In the genomic region with DNA sequence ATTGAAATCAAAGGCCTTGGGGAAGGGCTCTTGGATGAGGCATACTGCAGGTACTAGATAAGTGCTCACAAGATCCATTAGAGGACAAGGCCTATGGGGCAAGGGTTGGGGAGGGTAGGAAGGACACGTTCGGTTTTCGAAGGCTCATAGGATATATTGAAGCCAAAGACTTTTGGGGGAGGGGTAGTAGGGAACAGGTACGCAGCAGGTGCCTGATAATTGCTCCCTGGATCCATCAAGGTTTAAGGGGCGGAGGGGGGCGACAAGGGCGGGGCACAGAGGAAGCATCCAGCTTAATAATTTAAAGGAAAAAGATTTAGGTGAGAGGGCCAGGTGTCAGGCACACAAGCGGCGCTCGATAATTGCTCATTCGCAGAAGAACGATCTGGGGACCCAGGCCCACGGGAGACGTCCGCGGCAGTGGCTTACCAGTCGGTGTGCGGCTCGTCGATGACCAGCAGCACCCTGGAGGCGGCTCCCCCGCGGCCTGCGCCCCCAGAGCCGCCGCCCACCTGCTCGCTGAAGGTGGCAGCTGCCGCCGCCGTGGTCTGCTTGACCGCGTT, we compare ENCODE assay signal across 10 cellular contexts. TPM values are rescaled to one million over a fixed set of nuclear protein-coding genes. Genes with fewer than 3 reads are reported as not detected.
A peak's percentile ranks its signal among the peaks of the same experiment; 100 is the strongest.
DNase-seq lines count a peak whose midpoint lies in the region; ATAC-seq and TF ChIP-seq lines count a peak whose summit lies in the region.
"Had no signal": no experiment of that assay in that cellular context is flagged by ENCODE, and none has a peak within 500 bp of the region (broad histone marks: within the 10 kb centered on the region; RNA-seq: fewer than 3 reads in every experiment).

No MANE protein-coding gene starts in this region.

- peaks cover 20% of the 10 kb centered on the region for H3K27me3 Mint-ChIP-seq in osteocyte (ENCODE audit: unreplicated experiment)

- WGBS in ectodermal cell, 2 experiments = 48% methylated on average over 32 of the region's 32 CpGs

- no peaks in the 10 kb centered on the region for H3K9me3 ChIP-seq in OCI-LY3 (ENCODE audit: insufficient read depth, low read length)
- H3K9me3 ChIP-seq in ectodermal cell (ENCODE audit: control insufficient read depth, low read length) = no peaks in the 10 kb centered on the region
- H3K9me3 ChIP-seq: right atrium auricular region had no signal

- H3K9me3 Mint-ChIP-seq in osteocyte (ENCODE audit: unreplicated experiment) = no peaks in the 10 kb centered on the region

- H3K27me3 ChIP-seq in OCI-LY3 (ENCODE audit: low read depth, low read length) (no peaks in the 10 kb centered on the region), ectodermal cell (ENCODE audit: control insufficient read depth, insufficient read depth, low read length, poor library complexity, severe bottlenecking) (peaks cover 17% of the 10 kb centered on the region)
- H3K27me3 ChIP-seq: right atrium auricular region had no signal

- H3K4me1 Mint-ChIP-seq in osteocyte (ENCODE audit: unreplicated experiment) = peaks cover 2% of the 10 kb centered on the region

- DNase-seq in NCI-H1417 (lab: John Stamatoyannopoulos, UW) (peak in 2 of 3 experiments; percentile 38 to 57), NCI-H1417 treated with DMSO at 0.1 percent for 48 hours (lab: John Stamatoyannopoulos, UW) (no peak), osteocyte (ENCODE audit: extremely low spot score, unreplicated experiment) (no peak), T1000 (lab: John Stamatoyannopoulos, UW) (no peak)
- DNase-seq: 8988T had no signal

- H2AFZ ChIP-seq in OCI-LY3 (ENCODE audit: low read depth, low read length) = no peak overlapping the region

- H3K27ac Mint-ChIP-seq in osteocyte (ENCODE audit: unreplicated experiment) = no peak overlapping the region

- peak overlapping the region; percentile 76 for H3K4me2 ChIP-seq in OCI-LY3 (ENCODE audit: low read length)

- ATAC-seq in HG02642 (IDR thresholded peaks at IDR 0.05; ENCODE audit: poor library complexity, unreplicated experiment) (no peak), GM19452 (IDR thresholded peaks at IDR 0.05; ENCODE audit: unreplicated experiment) (no peak)

- H3K79me2 ChIP-seq in OCI-LY3 (ENCODE audit: low read length) = no peaks in the 10 kb centered on the region

- H3K36me3 ChIP-seq in OCI-LY3 (replicated peaks; ENCODE audit: low read depth, low read length) = no peaks in the 10 kb centered on the region
- no peaks in the 10 kb centered on the region for H3K36me3 ChIP-seq in ectodermal cell (ENCODE audit: control insufficient read depth, insufficient read depth, low read length)
- H3K36me3 ChIP-seq: right atrium auricular region had no signal

- H3K27ac ChIP-seq in OCI-LY3 (ENCODE audit: low read length) = no peak overlapping the region
- H3K27ac ChIP-seq in ectodermal cell (ENCODE audit: insufficient read depth, low read depth, low read length, poor library complexity, severe bottlenecking) = no peak overlapping the region
- H3K27ac ChIP-seq: right atrium auricular region had no signal

- TF ChIP-seq CTCF in OCI-LY3 (IDR thresholded peaks at IDR 0.05; ENCODE audit: low read depth, low read length) (no peak), osteocyte (IDR thresholded peaks at IDR 0.05) (no peak)

- peak overlapping the region; percentile 63 for H3K4me3 Mint-ChIP-seq in osteocyte (ENCODE audit: unreplicated experiment)

- no peak overlapping the region for H3K9ac ChIP-seq in OCI-LY3 (ENCODE audit: low read length)

- no peaks in the 10 kb centered on the region for H3K36me3 Mint-ChIP-seq in osteocyte (ENCODE audit: unreplicated experiment)

- H3K4me1 ChIP-seq in OCI-LY3 (ENCODE audit: low read length) = no peaks in the 10 kb centered on the region
- H3K4me1 ChIP-seq in ectodermal cell (ENCODE audit: control insufficient read depth, insufficient read depth, low read length) = no peaks in the 10 kb centered on the region

- H3K4me3 ChIP-seq in OCI-LY3 (ENCODE audit: low read length) (peak overlapping the region; percentile 80), ectodermal cell (ENCODE audit: insufficient read depth, low read depth, low read length) (peak overlapping the region; percentile 32)

- peaks cover 3% of the 10 kb centered on the region; the same call in 1 of the 2 replicates for H4K20me1 ChIP-seq in OCI-LY3 (ENCODE audit: insufficient read depth, low read length)

RNA-seq across cellular contexts. Expression of a gene that starts 0.7 kb away (rescaled TPM):
- polyA plus RNA-seq in ectodermal cell (2013, experiment 1 of 4) = 4.4 TPM
- polyA plus RNA-seq in ectodermal cell (2013, experiment 2 of 4) = 2.7 TPM
- polyA plus RNA-seq in ectodermal cell (2013, experiment 3 of 4) = 2.8 TPM
- polyA plus RNA-seq in ectodermal cell (2013, experiment 4 of 4) = 2.5 TPM
- total RNA-seq in osteocyte = 0.71 and 1.9 TPM in 2 replicates

RNA-seq across cellular contexts. Expression of a gene that starts 10.7 kb away (rescaled TPM):
- 0.67 TPM for polyA plus RNA-seq in ectodermal cell (2013, experiment 1 of 4)
- polyA plus RNA-seq in ectodermal cell (2013, experiment 2 of 4) = 0.82 TPM
- polyA plus RNA-seq in ectodermal cell (2013, experiment 3 of 4) = 1.2 TPM
- polyA plus RNA-seq in ectodermal cell (2013, experiment 4 of 4) = 0.32 TPM
- 0.57 and 0.97 TPM in 2 replicates for total RNA-seq in osteocyte

RNA-seq across cellular contexts. Expression of a gene that starts 31.4 kb away (rescaled TPM):
- 39.4 TPM for polyA plus RNA-seq in ectodermal cell (2013, experiment 1 of 4)
- polyA plus RNA-seq in ectodermal cell (2013, experiment 2 of 4) = 36.9 TPM
- polyA plus RNA-seq in ectodermal cell (2013, experiment 3 of 4) = 23.9 TPM
- polyA plus RNA-seq in ectodermal cell (2013, experiment 4 of 4) = 25.7 TPM
- total RNA-seq in osteocyte = 40.9 and 41.5 TPM in 2 replicates

RNA-seq across cellular contexts. Expression of a gene that starts 36.8 kb away (rescaled TPM):
- 66.8 TPM for polyA plus RNA-seq in ectodermal cell (2013, experiment 1 of 4)
- 81.5 TPM for polyA plus RNA-seq in ectodermal cell (2013, experiment 2 of 4)
- polyA plus RNA-seq in ectodermal cell (2013, experiment 3 of 4) = 69.9 TPM
- polyA plus RNA-seq in ectodermal cell (2013, experiment 4 of 4) = 88.3 TPM
- 403 and 405 TPM in 2 replicates for total RNA-seq in osteocyte

RNA-seq across cellular contexts. Expression of a gene that starts 40.0 kb away (rescaled TPM):
- 106 TPM for polyA plus RNA-seq in ectodermal cell (2013, experiment 1 of 4)
- polyA plus RNA-seq in ectodermal cell (2013, experiment 2 of 4) = 104 TPM
- polyA plus RNA-seq in ectodermal cell (2013, experiment 3 of 4) = 99.5 TPM
- 127 TPM for polyA plus RNA-seq in ectodermal cell (2013, experiment 4 of 4)
- total RNA-seq in osteocyte = 69.6 and 77.7 TPM in 2 replicates

Comparison
In these comparisons a context has a peak if more than half of its experiments do, and no peak if none do; other contexts are left out.
1. DNase-seq: peak in NCI-H1417 (2 of 3); none in NCI-H1417 treated with DMSO at 0.1 percent for 48 hours (single experiment), osteocyte (single experiment) and T1000 (single experiment).